Comparison of ENCODE assay signal across 8 cellular contexts in the genomic region with DNA sequence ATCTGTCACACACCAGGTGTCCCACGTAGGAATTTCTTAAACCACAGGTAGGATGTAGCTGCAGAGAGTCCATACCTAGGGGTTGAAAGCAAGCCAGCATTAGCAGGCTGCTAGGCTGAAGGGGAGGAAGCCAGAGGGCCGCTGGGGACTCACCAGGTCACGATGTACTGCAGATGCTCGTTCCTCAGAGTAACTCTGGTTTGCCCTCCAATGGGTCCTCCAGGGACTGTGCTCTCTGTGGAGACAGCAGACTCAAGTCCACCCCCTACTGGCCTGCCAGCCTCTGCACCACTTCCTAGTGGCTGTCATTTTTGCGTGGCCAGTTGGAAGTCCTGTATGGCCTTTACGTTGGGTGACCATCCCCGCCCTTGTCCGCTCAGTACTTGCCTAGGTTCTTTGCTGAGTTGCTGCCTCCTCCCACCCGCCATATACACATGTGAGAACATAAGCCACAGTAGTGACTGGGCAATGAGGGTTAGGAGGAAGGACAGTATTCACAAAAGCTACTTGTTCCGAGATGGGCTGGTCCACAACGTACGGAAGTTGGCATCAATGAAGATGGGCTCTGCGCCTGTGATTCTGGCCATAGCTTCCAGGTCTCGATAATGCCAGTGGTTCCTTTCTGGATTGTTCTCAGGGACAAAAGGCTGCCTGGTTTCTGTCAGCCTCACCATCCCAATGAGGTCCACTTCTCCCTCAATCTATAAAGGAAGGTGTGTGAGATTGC. TPM values are rescaled to one million over a fixed set of nuclear protein-coding genes. Genes with fewer than 3 reads are reported as not detected.
DNase-seq lines count a peak whose midpoint lies in the region; TF ChIP-seq lines count a peak whose summit lies in the region.

No MANE protein-coding gene starts in this region.

- DNase-seq in NCI-H2227 (lab: John Stamatoyannopoulos, UW; ENCODE audit: unreplicated experiment) (peak; percentile 14), NCI-H2227 treated with DMSO at 0.1 percent for 48 hours (lab: John Stamatoyannopoulos, UW) (no peak), Karpas-422 (peak; percentile 90), fibroblast of the conjunctiva (ENCODE audit: low read depth) (peak; percentile 39), globus pallidus (ENCODE audit: low spot score) (no peak), DMS153 (lab: John Stamatoyannopoulos, UW) (no peak)
- peak; percentile 30 for DNase-seq in stimulated activated naive CD4-positive, alpha-beta T cell treated with Interleukin-2 at 50 U/mL for 16 hours (lab: John Stamatoyannopoulos, UW)

- H3K9ac ChIP-seq in Karpas-422 (ENCODE audit: low read length): no peak overlapping the region

- peaks cover 41% of the 10 kb centered on the region for H3K36me3 ChIP-seq in Karpas-422 (ENCODE audit: insufficient read depth, low read length)

- no peak overlapping the region for H3K4me2 ChIP-seq in Karpas-422 (ENCODE audit: low read depth, low read length, poor library complexity, severe bottlenecking)

- H3K4me3 ChIP-seq in Karpas-422 (ENCODE audit: low read length): no peak overlapping the region
- H3K4me3 ChIP-seq in WI38 (ENCODE audit: low read depth, low read length): no peak overlapping the region

- H3K27ac ChIP-seq in Karpas-422 (ENCODE audit: low read length): peak overlapping the region; percentile 24; the same call in 1 of the 2 replicates

- no peaks in the 10 kb centered on the region for H3K9me3 ChIP-seq in Karpas-422 (ENCODE audit: low read length)

- H4K20me1 ChIP-seq in Karpas-422 (ENCODE audit: insufficient read depth, low read depth, low read length): peaks cover 23% of the 10 kb centered on the region

- H2AFZ ChIP-seq in Karpas-422 (ENCODE audit: low read length): no peak overlapping the region

- H3K79me2 ChIP-seq in Karpas-422 (ENCODE audit: low read length): peaks cover 39% of the 10 kb centered on the region

- H3K4me1 ChIP-seq in Karpas-422 (ENCODE audit: low read length): peaks cover 51% of the 10 kb centered on the region

- H3K9me2 ChIP-seq in Karpas-422 (replicated peaks; ENCODE audit: insufficient read depth, low read length): no peaks in the 10 kb centered on the region

- no peaks in the 10 kb centered on the region for H3K27me3 ChIP-seq in Karpas-422 (ENCODE audit: low read length)

- TF ChIP-seq CTCF in WI38 (IDR thresholded peaks at IDR 0.05; ENCODE audit: low read depth, low read length): peak; percentile 46

RNA-seq across cellular contexts. Expression of a gene that starts 4.1 kb away (rescaled TPM):
- 2,407 and 2,991 TPM in 2 replicates for total RNA-seq in Karpas-422 (2014; rRNA removed; shearing (Covaris generic); ENCODE audit: low replicate concordance)

RNA-seq across cellular contexts. Expression of a gene that starts 4.1 kb away (rescaled TPM):
- 13.6 and 30.6 TPM in 2 replicates for total RNA-seq in Karpas-422 (2014; rRNA removed; shearing (Covaris generic); ENCODE audit: low replicate concordance)

RNA-seq across cellular contexts. Expression of a gene that starts 4.2 kb away (rescaled TPM):
- total RNA-seq in Karpas-422 (2014; rRNA removed; shearing (Covaris generic); ENCODE audit: low replicate concordance): 35.6 and 40.0 TPM in 2 replicates

RNA-seq across cellular contexts. Expression of a gene that starts 4.3 kb away (rescaled TPM):
- 20.0 and 52.9 TPM in 2 replicates for total RNA-seq in Karpas-422 (2014; rRNA removed; shearing (Covaris generic); ENCODE audit: low replicate concordance)

RNA-seq across cellular contexts. Expression of a gene that starts 16.1 kb away (rescaled TPM):
- total RNA-seq in Karpas-422 (2014; rRNA removed; shearing (Covaris generic); ENCODE audit: low replicate concordance): 5.6 and 22.9 TPM in 2 replicates

Comparison
In these comparisons a context has a peak if more than half of its experiments do, and no peak if none do; other contexts are left out.
1. DNase-seq: peak in NCI-H2227 (single experiment), Karpas-422 (single experiment), fibroblast of the conjunctiva (single experiment) and stimulated activated naive CD4-positive, alpha-beta T cell treated with Interleukin-2 at 50 U/mL for 16 hours (single experiment); none in NCI-H2227 treated with DMSO at 0.1 percent for 48 hours (single experiment), globus pallidus (single experiment) and DMS153 (single experiment).